11 cellular contexts compared by ENCODE assay signal in the genomic region with DNA sequence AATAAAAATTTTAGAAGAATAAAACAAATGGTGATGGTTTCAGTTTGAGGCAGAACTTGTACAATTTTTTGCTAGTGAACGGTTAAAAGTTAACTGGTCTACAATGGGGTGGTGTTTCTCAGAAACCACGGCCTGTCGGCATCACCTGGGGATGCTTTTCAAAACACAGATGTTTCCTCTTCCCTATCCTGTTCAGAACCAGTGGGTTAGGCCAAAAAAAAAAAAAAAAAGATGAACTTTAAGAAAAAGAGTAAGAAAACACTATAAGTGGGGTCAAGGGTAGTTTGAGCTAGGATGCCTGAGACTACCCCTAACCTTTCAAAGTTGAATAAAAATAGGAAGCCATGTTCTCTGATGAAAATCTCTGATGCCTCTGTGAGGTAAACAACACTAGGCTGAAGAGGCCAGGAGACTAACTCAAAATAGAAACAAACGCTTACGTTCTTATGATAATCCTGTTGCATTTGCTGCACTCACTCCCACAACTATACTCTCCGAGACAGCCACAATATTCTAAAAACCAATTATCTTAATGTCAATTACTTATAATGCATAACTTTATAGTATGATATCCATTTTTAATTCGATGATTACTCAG. TPM values are rescaled to one million over a fixed set of nuclear protein-coding genes. Genes with fewer than 3 reads are reported as not detected.
A peak's percentile ranks its signal among the peaks of the same experiment; 100 is the strongest.
DNase-seq lines count a peak whose midpoint lies in the region; ATAC-seq and TF ChIP-seq lines count a peak whose summit lies in the region.
"Had no signal": no experiment of that assay in that cellular context is flagged by ENCODE, and none has a peak within 500 bp of the region (broad histone marks: within the 10 kb centered on the region; RNA-seq: fewer than 3 reads in every experiment).

No MANE protein-coding gene starts in this region.

- H3K9me3 ChIP-seq in CD4-positive, alpha-beta memory T cell (ENCODE audit: control insufficient read depth in 1 of 2, low read length in 2 of 2), result no peaks in the 10 kb centered on the region
- no peaks in the 10 kb centered on the region for H3K9me3 ChIP-seq in aorta (ENCODE audit: control insufficient read depth, low read length)
- H3K9me3 ChIP-seq: right lobe of liver had no signal

- H3K27me3 Mint-ChIP-seq in CD4-positive, alpha-beta memory T cell, result no peaks in the 10 kb centered on the region
- no peaks in the 10 kb centered on the region for H3K27me3 Mint-ChIP-seq in T-helper 1 cell treated with Interleukin-12 subunit alpha and Interleukin-12 subunit beta and Interleukin-4 antibody, amounts not matched to agents 30 μg/mL and 1 μg/mL, for 36 hours (ENCODE audit: low read depth)

- DNase-seq in CD4-positive, alpha-beta memory T cell, result peak; percentile 47 to 64 (median 55)
- DNase-seq in lung microvascular endothelial cell (ENCODE audit: low read depth in 2 of 2) (peak; percentile 66 to 74), aorta (no peak), NCI-H446 treated with DMSO at 0.1 percent for 48 hours (lab: John Stamatoyannopoulos, UW) (no peak)
- DNase-seq: brain microvascular endothelial cell, NCI-H1417 treated with DMSO at 0.1 percent for 48 hours, right lobe of liver had no signal

- no peak overlapping the region for H3K4me3 ChIP-seq in CD4-positive, alpha-beta memory T cell (ENCODE audit: low read length in 2 of 2)
- H3K4me3 ChIP-seq in aorta (ENCODE audit: low read length in 2 of 2), result no peak overlapping the region
- H3K4me3 ChIP-seq: right lobe of liver had no signal

- WGBS in aorta, 2 donors, result 87 to 88% methylated on average over 7 of the region's 7 CpGs

- peaks cover 39 to 84% (median 63%) of the 10 kb centered on the region in 4 donors for H3K4me1 Mint-ChIP-seq in CD4-positive, alpha-beta memory T cell
- H3K4me1 Mint-ChIP-seq in T-helper 1 cell treated with Interleukin-12 subunit alpha and Interleukin-12 subunit beta and Interleukin-4 antibody, amounts not matched to agents 30 μg/mL and 1 μg/mL, for 36 hours (ENCODE audit: low read depth), result peaks cover 56% of the 10 kb centered on the region

- H3K36me3 ChIP-seq in CD4-positive, alpha-beta memory T cell (ENCODE audit: insufficient read depth, low read length), result peaks cover 4% of the 10 kb centered on the region
- peaks cover 0 to 1% of the 10 kb centered on the region in 2 donors for H3K36me3 ChIP-seq in aorta (ENCODE audit: control insufficient read depth in 1 of 2, insufficient read depth in 2 of 2, low read length in 1 of 2)
- H3K36me3 ChIP-seq: brain microvascular endothelial cell, right lobe of liver had no signal

- no peaks in the 10 kb centered on the region for H3K27me3 ChIP-seq in CD4-positive, alpha-beta memory T cell (ENCODE audit: insufficient read depth, low read length)
- H3K27me3 ChIP-seq in aorta (ENCODE audit: control insufficient read depth in 1 of 2, insufficient read depth in 2 of 2, low read length in 1 of 2), result no peaks in the 10 kb centered on the region
- H3K27me3 ChIP-seq: brain microvascular endothelial cell, right lobe of liver had no signal

- POLR2A ChIA-PET in CD4-positive, alpha-beta memory T cell (lab: Charles Lee; ENCODE audit: partially characterized antibody), result interaction anchor here (0.8 to 12.2 kb wide), 4 partner anchors 11 to 173 kb away, joined by 3 to 588 read pairs (median 9); partner anchors contain the start of genes GTF3A and LNX2

- H3K4me3 Mint-ChIP-seq in CD4-positive, alpha-beta memory T cell, result peak overlapping the region; percentile 49 to 80 (median 70)
- H3K4me3 Mint-ChIP-seq in T-helper 1 cell treated with Interleukin-12 subunit alpha and Interleukin-12 subunit beta and Interleukin-4 antibody, amounts not matched to agents 30 μg/mL and 1 μg/mL, for 36 hours, result peak overlapping the region; percentile 79

- H3K27ac Mint-ChIP-seq in CD4-positive, alpha-beta memory T cell, result peak overlapping the region; percentile 84 to 98 (median 95)
- peak overlapping the region; percentile 93 for H3K27ac Mint-ChIP-seq in T-helper 1 cell treated with Interleukin-12 subunit alpha and Interleukin-12 subunit beta and Interleukin-4 antibody, amounts not matched to agents 30 μg/mL and 1 μg/mL, for 36 hours

- CTCF ChIA-PET in CD4-positive, alpha-beta memory T cell (lab: Charles Lee; ENCODE audit: partially characterized antibody), result interaction anchor here (0.6 to 6.9 kb wide), 2 partner anchors 21 to 176 kb away, joined by 3 to 109 read pairs; partner anchors contain the start of gene GTF3A

- H3K9me3 Mint-ChIP-seq in CD4-positive, alpha-beta memory T cell, result no peaks in the 10 kb centered on the region
- no peaks in the 10 kb centered on the region for H3K9me3 Mint-ChIP-seq in T-helper 1 cell treated with Interleukin-12 subunit alpha and Interleukin-12 subunit beta and Interleukin-4 antibody, amounts not matched to agents 30 μg/mL and 1 μg/mL, for 36 hours

- intact Hi-C loops in CD4-positive, alpha-beta memory T cell (cut with micrococcal nuclease), result no loop called here
- intact Hi-C loops in aorta (cut with DNase I), result loop anchor here in 1 of 2 donors (10.0 kb wide), 1 partner anchor 188 kb away; no protein-coding TSS in a partner anchor

- peaks cover 77% of the 10 kb centered on the region for H3K4me1 ChIP-seq in CD4-positive, alpha-beta memory T cell (ENCODE audit: insufficient read depth, low read length)
- peaks cover 0 to 3% of the 10 kb centered on the region in 2 donors for H3K4me1 ChIP-seq in aorta (ENCODE audit: control insufficient read depth in 1 of 2, insufficient read depth in 2 of 2, low read length in 2 of 2)

- H3K27ac ChIP-seq in CD4-positive, alpha-beta memory T cell (ENCODE audit: low read depth, low read length), result peak overlapping the region; percentile 49
- no peak overlapping the region for H3K27ac ChIP-seq in aorta (ENCODE audit: low read depth in 1 of 2, low read length in 2 of 2)
- H3K27ac ChIP-seq: brain microvascular endothelial cell, right lobe of liver had no signal

- H3K36me3 Mint-ChIP-seq in CD4-positive, alpha-beta memory T cell, result peaks cover 12 to 22% of the 10 kb centered on the region in 2 donors
- H3K36me3 Mint-ChIP-seq in T-helper 1 cell treated with Interleukin-12 subunit alpha and Interleukin-12 subunit beta and Interleukin-4 antibody, amounts not matched to agents 30 μg/mL and 1 μg/mL, for 36 hours (ENCODE audit: low read depth), result peaks cover 27% of the 10 kb centered on the region

- ATAC-seq in GM19395 (IDR thresholded peaks at IDR 0.05; ENCODE audit: unreplicated experiment) (peak; percentile 24), aorta (ENCODE audit: low FRiP score) (no peak), SK-N-SH treated with all-trans-retinoic acid at 6 μM for 48 hours (no peak), GM21786 (IDR thresholded peaks at IDR 0.05; ENCODE audit: unreplicated experiment) (no peak)
- ATAC-seq: right lobe of liver had no signal

TF ChIP-seq in SK-N-SH treated with all-trans-retinoic acid at 6 μM for 48 hours, 23 proteins besides CTCF, POLR2A, EP300 and RAD21 (continues in another document):
- TF ChIP-seq, protein P1, sequence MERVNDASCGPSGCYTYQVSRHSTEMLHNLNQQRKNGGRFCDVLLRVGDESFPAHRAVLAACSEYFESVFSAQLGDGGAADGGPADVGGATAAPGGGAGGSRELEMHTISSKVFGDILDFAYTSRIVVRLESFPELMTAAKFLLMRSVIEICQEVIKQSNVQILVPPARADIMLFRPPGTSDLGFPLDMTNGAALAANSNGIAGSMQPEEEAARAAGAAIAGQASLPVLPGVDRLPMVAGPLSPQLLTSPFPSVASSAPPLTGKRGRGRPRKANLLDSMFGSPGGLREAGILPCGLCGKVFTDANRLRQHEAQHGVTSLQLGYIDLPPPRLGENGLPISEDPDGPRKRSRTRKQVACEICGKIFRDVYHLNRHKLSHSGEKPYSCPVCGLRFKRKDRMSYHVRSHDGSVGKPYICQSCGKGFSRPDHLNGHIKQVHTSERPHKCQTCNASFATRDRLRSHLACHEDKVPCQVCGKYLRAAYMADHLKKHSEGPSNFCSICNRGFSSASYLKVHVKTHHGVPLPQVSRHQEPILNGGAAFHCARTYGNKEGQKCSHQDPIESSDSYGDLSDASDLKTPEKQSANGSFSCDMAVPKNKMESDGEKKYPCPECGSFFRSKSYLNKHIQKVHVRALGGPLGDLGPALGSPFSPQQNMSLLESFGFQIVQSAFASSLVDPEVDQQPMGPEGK (CRISPR knock-in tag; IDR thresholded peaks at IDR 0.05; ENCODE audit: borderline replicate concordance), result no peak
- TF ChIP-seq GLIS3 (CRISPR knock-in tag; IDR thresholded peaks at IDR 0.05), result no peak
- no peak for TF ChIP-seq TOX (CRISPR knock-in tag; IDR thresholded peaks at IDR 0.05; ENCODE audit: borderline replicate concordance)
- no peak for TF ChIP-seq ZNF70 (CRISPR knock-in tag; IDR thresholded peaks at IDR 0.05)
- TF ChIP-seq CSRNP3 (CRISPR knock-in tag; IDR thresholded peaks at IDR 0.05), result no peak
- TF ChIP-seq ZC3H10 (CRISPR knock-in tag; IDR thresholded peaks at IDR 0.05), result no peak
- no peak for TF ChIP-seq TCF4 (CRISPR knock-in tag; IDR thresholded peaks at IDR 0.05; ENCODE audit: borderline replicate concordance)

RNA-seq across cellular contexts. Expression of gene MTIF3, which starts 3.3 kb away (rescaled TPM):
- 10 to 100 TPM; 86.4 to 92.4 TPM for total RNA-seq in CD4-positive, alpha-beta memory T cell
- polyA plus RNA-seq in CD4-positive, alpha-beta memory T cell, result 10 to 100 TPM; 85.6 to 94.4 TPM
- 35.7 and 38.6 TPM in 2 replicates for total RNA-seq in lung microvascular endothelial cell
- total RNA-seq in aorta, result 10 to 100 TPM; 26.8 to 43.8 TPM
- polyA plus RNA-seq in aorta, result 10 to 100 TPM; 78.7 to 80.0 TPM

RNA-seq across cellular contexts. Expression of gene GTF3A, which starts 22.7 kb away (rescaled TPM):
- 100 to 1,000 TPM; 225 to 236 TPM for total RNA-seq in CD4-positive, alpha-beta memory T cell
- polyA plus RNA-seq in CD4-positive, alpha-beta memory T cell, result 100 to 1,000 TPM; 596 to 688 TPM
- total RNA-seq in lung microvascular endothelial cell (87.8 and 119 TPM in 2 replicates), aorta (10 to 100 TPM; 62.1 to 68.5 TPM)
- polyA plus RNA-seq in aorta, result 100 to 1,000 TPM in 1 of 2 donors, 10 to 100 TPM in 1; 75.4 to 191 TPM

Comparison
In these comparisons a context has a peak if more than half of its experiments do, and no peak if none do; other contexts are left out.
1. DNase-seq: peak in CD4-positive, alpha-beta memory T cell (5 of 5) and lung microvascular endothelial cell (2 of 2); none in aorta (0 of 2) and NCI-H446 treated with DMSO at 0.1 percent for 48 hours (single experiment).